ENCODE assay signal across 21 cellular contexts in the genomic region with DNA sequence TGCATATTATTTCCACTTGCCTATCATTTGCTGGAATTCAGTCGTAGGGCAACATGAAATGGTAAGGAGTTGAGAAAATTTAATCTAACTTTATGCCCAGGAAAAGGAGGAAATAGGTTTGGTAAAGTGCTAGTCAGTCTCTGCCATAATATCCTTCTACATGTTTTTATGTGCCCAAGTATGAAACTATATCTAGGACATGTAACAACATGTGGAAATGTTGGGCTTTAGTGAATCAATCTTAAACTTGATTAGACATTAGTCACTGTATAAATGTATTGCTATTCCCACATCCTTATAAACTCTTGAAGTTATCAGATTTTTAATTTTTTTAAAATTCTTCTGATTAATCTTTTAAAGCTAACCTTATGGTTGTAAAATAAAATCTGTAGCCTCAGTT.
DNase-seq lines count a peak whose midpoint lies in the region; ATAC-seq, FAIRE-seq and TF ChIP-seq lines count a peak whose summit lies in the region.
"Had no signal": no experiment of that assay in that cellular context is flagged by ENCODE, and none has a peak within 500 bp of the region (broad histone marks: within the 10 kb centered on the region; RNA-seq: fewer than 3 reads in every experiment).

No MANE protein-coding gene starts in this region.

- ATAC-seq in foreskin keratinocyte: no peak
- no peak for ATAC-seq in GM21360 (IDR thresholded peaks at IDR 0.05; ENCODE audit: unreplicated experiment)

- H3K27ac ChIP-seq in foreskin keratinocyte: no peak overlapping the region
- H3K27ac ChIP-seq: BLaER1 had no signal

- TF ChIP-seq CTCF in bronchial epithelial cell (IDR thresholded peaks at IDR 0.05; ENCODE audit: insufficient read depth, low read length, severe bottlenecking): no peak
- TF ChIP-seq CTCF in epithelial cell of esophagus (IDR thresholded peaks at IDR 0.05; ENCODE audit: insufficient read depth, low read depth, low read length, missing control alignments): no peak
- TF ChIP-seq CTCF in foreskin keratinocyte (conservative IDR thresholded peaks at IDR 0.05): no peak

- in situ Hi-C loops in KBM-7 (cut with MboI; ENCODE audit: low pct_unique_long_range_greater_than_20kb, low sequenced_read_pairs): no loop called here

- H3K4me3 ChIP-seq in bronchial epithelial cell (ENCODE audit: low read depth, low read length) (no peak overlapping the region), epithelial cell of esophagus (ENCODE audit: low read length) (no peak overlapping the region)
- H3K4me3 ChIP-seq: BLaER1 had no signal

- H3K4me1 ChIP-seq in foreskin keratinocyte: no peaks in the 10 kb centered on the region
- H3K4me1 ChIP-seq: BE2C, BLaER1, Caco-2 had no signal

- DNase-seq in HPDE6-E6E7 (ENCODE audit: extremely low spot score) (peak; percentile 10), bronchial epithelial cell (ENCODE audit: low read depth) (peak; percentile 95), epithelial cell of esophagus (ENCODE audit: low read depth) (peak; percentile 89), foreskin keratinocyte (peak; percentile 30 to 59), KBM-7 (no peak), NCI-H1436 treated with DMSO at 0.1 percent for 48 hours (lab: John Stamatoyannopoulos, UW) (no peak)
- DNase-seq: 8988T; ACHN; BE2C; C1 segment of cervical spinal cord; Caco-2; Calu3; CD4-positive, alpha-beta memory T cell; CD4-positive, CD25-positive, alpha-beta regulatory T cell; DMS79 treated with DMSO at 0.1 percent for 48 hours; GF-D8 had no signal

- FAIRE-seq in bronchial epithelial cell (lab: Jason Lieb, UNC): no peak
- FAIRE-seq: D721Med, GM12891, GM19239 had no signal

- no peaks in the 10 kb centered on the region for H3K36me3 ChIP-seq in bronchial epithelial cell (ENCODE audit: control insufficient read depth, insufficient read depth, low read length)
- H3K36me3 ChIP-seq: BE2C, BLaER1 had no signal

- H3K27me3 ChIP-seq in bronchial epithelial cell (ENCODE audit: control insufficient read depth, insufficient read depth, low read length) (no peaks in the 10 kb centered on the region), foreskin keratinocyte (no peaks in the 10 kb centered on the region)
- H3K27me3 ChIP-seq: BE2C, BLaER1 had no signal

Comparison
In these comparisons a context has a peak if more than half of its experiments do, and no peak if none do; other contexts are left out.
1. DNase-seq: peak in HPDE6-E6E7 (single experiment), bronchial epithelial cell (single experiment), epithelial cell of esophagus (single experiment) and foreskin keratinocyte (2 of 2); none in KBM-7 (single experiment) and NCI-H1436 treated with DMSO at 0.1 percent for 48 hours (single experiment).